Comparison of ENCODE assay signal across 13 cellular contexts in the genomic region with DNA sequence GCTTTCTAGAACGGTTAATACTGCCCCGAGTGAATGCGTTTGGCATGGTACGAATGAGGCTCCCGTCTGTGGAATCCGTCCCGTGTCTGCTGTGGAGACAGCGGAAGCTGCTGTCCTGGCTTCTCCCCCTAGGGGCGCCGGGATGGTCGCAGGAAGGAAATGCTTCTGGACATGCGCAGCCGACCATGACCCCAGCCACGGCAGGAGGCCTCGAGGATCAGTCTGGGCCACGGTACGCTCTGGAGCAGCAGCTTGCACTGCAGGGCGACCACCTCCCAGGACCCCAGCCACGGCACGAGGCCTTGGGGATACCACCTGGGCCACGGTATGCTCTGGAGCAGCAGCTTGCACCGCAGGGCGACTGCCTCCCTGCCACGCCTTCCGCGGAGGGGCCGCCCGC. TPM values are rescaled to one million over a fixed set of nuclear protein-coding genes. Genes with fewer than 3 reads are reported as not detected.
DNase-seq lines count a peak whose midpoint lies in the region; ATAC-seq and TF ChIP-seq lines count a peak whose summit lies in the region.
"Had no signal": no experiment of that assay in that cellular context is flagged by ENCODE, and none has a peak within 500 bp of the region (broad histone marks: within the 10 kb centered on the region; RNA-seq: fewer than 3 reads in every experiment).

No MANE protein-coding gene starts in this region.

- H3K27me3 ChIP-seq in BLaER1 treated with 17β-estradiol and CSF1 and Interleukin-3, amounts not matched to agents 10 nM and 100 nM: no peaks in the 10 kb centered on the region
- no peaks in the 10 kb centered on the region for H3K27me3 ChIP-seq in neural progenitor cell
- H3K27me3 ChIP-seq: neutrophil had no signal

- H3K9me2 ChIP-seq in OCI-LY7 (ENCODE audit: insufficient read depth, low read length): no peaks in the 10 kb centered on the region

- H3K27ac Mint-ChIP-seq in neural progenitor cell: no peak overlapping the region

- 0 out of 2 replicates have a peak, but pooled peaks have one; percentile 13 for TF ChIP-seq CTCF in OCI-LY7 (conservative IDR thresholded peaks at IDR 0.05; ENCODE audit: low read length)
- peak; percentile 8 for TF ChIP-seq CTCF in fibroblast of mammary gland (conservative IDR thresholded peaks at IDR 0.05; ENCODE audit: control insufficient read depth, insufficient read depth, low read depth, low read length)
- peak; percentile 43 for TF ChIP-seq CTCF in neural progenitor cell (IDR thresholded peaks at IDR 0.05)

- H2AFZ ChIP-seq in OCI-LY7 (ENCODE audit: low read length) (no peak overlapping the region), neural progenitor cell (replicated peaks) (no peak overlapping the region)

- H3K9ac ChIP-seq in BLaER1 treated with 17β-estradiol and CSF1 and Interleukin-3, amounts not matched to agents 10 nM and 100 nM: peak overlapping the region in 9 of 11 experiments; percentile 8 to 81 (median 70); a peak in 17 of 22 replicates
- H3K9ac ChIP-seq in neural progenitor cell: no peak overlapping the region

- peaks cover 17 to 44% (median 38%) of the 10 kb centered on the region in 11 experiments; a peak in 21 of 22 replicates for H3K36me3 ChIP-seq in BLaER1 treated with 17β-estradiol and CSF1 and Interleukin-3, amounts not matched to agents 10 nM and 100 nM
- H3K36me3 ChIP-seq in OCI-LY7 (ENCODE audit: insufficient read depth, low read length) (peaks cover 18% of the 10 kb centered on the region; the same call in 1 of the 2 replicates), neural progenitor cell (peaks cover 11% of the 10 kb centered on the region)

- no peaks in the 10 kb centered on the region for H3K9me3 ChIP-seq in BLaER1 treated with 17β-estradiol and CSF1 and Interleukin-3, amounts not matched to agents 10 nM and 100 nM (replicated peaks in 1 of 11)
- no peaks in the 10 kb centered on the region for H3K9me3 ChIP-seq in OCI-LY7 (ENCODE audit: low read length)
- H3K9me3 ChIP-seq in neural progenitor cell (ENCODE audit: low read depth): no peaks in the 10 kb centered on the region
- H3K9me3 ChIP-seq: neutrophil had no signal

- DNase-seq in OCI-LY7 (ENCODE audit: low spot score) (no peak), fibroblast of mammary gland (ENCODE audit: low read depth) (no peak), neural progenitor cell (ENCODE audit: low spot score) (peak; percentile 33), putamen (ENCODE audit: low spot score) (no peak)
- DNase-seq: activated CD4-positive, alpha-beta T cell treated with anti-CD3 and anti-CD28 coated beads, Interleukin-2, amount 50 U/mL, for 48 hours; GOT3; NCI-H1694 treated with DMSO at 0.1 percent for 48 hours; stimulated activated naive CD8-positive, alpha-beta T cell treated with anti-CD3 and anti-CD28 coated beads, Interleukin-15, Interleukin-2, amounts not matched to agents 100 U/mL and 50 U/mL, for 24 hours had no signal

- peak overlapping the region in 10 of 11 experiments; percentile 24 to 88 (median 74); a peak in 18 of 22 replicates for H3K27ac ChIP-seq in BLaER1 treated with 17β-estradiol and CSF1 and Interleukin-3, amounts not matched to agents 10 nM and 100 nM
- H3K27ac ChIP-seq in OCI-LY7 (ENCODE audit: low read depth, low read length, poor library complexity, severe bottlenecking): no peak overlapping the region
- H3K27ac ChIP-seq in neural progenitor cell: no peak overlapping the region
- H3K27ac ChIP-seq: neutrophil had no signal

- H4K20me1 ChIP-seq in BLaER1 treated with 17β-estradiol and CSF1 and Interleukin-3, amounts not matched to agents 10 nM and 100 nM: peaks cover 0 to 64% (median 21%) of the 10 kb centered on the region in 11 experiments; a peak in 16 of 22 replicates
- H4K20me1 ChIP-seq in OCI-LY7 (ENCODE audit: insufficient read depth, low read length) (no peaks in the 10 kb centered on the region), neural progenitor cell (ENCODE audit: low read depth) (peaks cover 7% of the 10 kb centered on the region)

- peak overlapping the region in 5 of 10 experiments; percentile 15 to 52 (median 32); a peak in 9 of 20 replicates for H3K4me3 ChIP-seq in BLaER1 treated with 17β-estradiol and CSF1 and Interleukin-3, amounts not matched to agents 10 nM and 100 nM
- H3K4me3 ChIP-seq in OCI-LY7 (ENCODE audit: low read depth, low read length, poor library complexity, severe bottlenecking) (no peak overlapping the region), fibroblast of mammary gland (ENCODE audit: control insufficient read depth, low read depth, low read length) (no peak overlapping the region), neural progenitor cell (no peak overlapping the region)

- H3K9me3 Mint-ChIP-seq in neural progenitor cell: no peaks in the 10 kb centered on the region

- H3K36me3 Mint-ChIP-seq in neural progenitor cell: peaks cover 7% of the 10 kb centered on the region

- intact Hi-C loops in OCI-LY7 (cut with micrococcal nuclease; ENCODE audit: unreplicated experiment): loop anchor here (5.0 kb wide), 1 partner anchor 158 kb away; no protein-coding TSS in a partner anchor

- H3K4me3 Mint-ChIP-seq in neural progenitor cell: no peak overlapping the region

- CTCF ChIA-PET in OCI-LY7 (lab: Charles Lee; ENCODE audit: unreplicated experiment): no interaction called here

- peaks cover 61 to 100% (median 99%) of the 10 kb centered on the region in 10 experiments for H3K4me1 ChIP-seq in BLaER1 treated with 17β-estradiol and CSF1 and Interleukin-3, amounts not matched to agents 10 nM and 100 nM
- H3K4me1 ChIP-seq in OCI-LY7 (ENCODE audit: insufficient read depth, low read length, poor library complexity, severe bottlenecking) (peaks cover 15% of the 10 kb centered on the region), neural progenitor cell (peaks cover 3% of the 10 kb centered on the region)

- ATAC-seq in HG03457 (IDR thresholded peaks at IDR 0.05; ENCODE audit: unreplicated experiment) (no peak), GM18519 (IDR thresholded peaks at IDR 0.05; ENCODE audit: low FRiP score, unreplicated experiment) (no peak), GM19467 (IDR thresholded peaks at IDR 0.05; ENCODE audit: unreplicated experiment) (no peak)
- ATAC-seq: stimulated activated naive CD8-positive, alpha-beta T cell treated with anti-CD3 and anti-CD28 coated beads, Interleukin-15, Interleukin-2, amounts not matched to agents 100 U/mL and 50 U/mL, for 24 hours had no signal

- no peaks in the 10 kb centered on the region for H3K79me2 ChIP-seq in OCI-LY7 (ENCODE audit: insufficient read depth, low read depth, low read length)
- no peaks in the 10 kb centered on the region for H3K79me2 ChIP-seq in neural progenitor cell (ENCODE audit: low read depth)

- POLR2A ChIA-PET in OCI-LY7 (lab: Charles Lee): interaction anchor here (0.6 to 1.6 kb wide), 2 partner anchors 12 to 24 kb away, joined by 3 to 7 read pairs; no protein-coding TSS in a partner anchor

- peak overlapping the region; percentile 85 to 98 (median 91) for H3K4me2 ChIP-seq in BLaER1 treated with 17β-estradiol and CSF1 and Interleukin-3, amounts not matched to agents 10 nM and 100 nM
- H3K4me2 ChIP-seq in OCI-LY7 (ENCODE audit: low read length): no peak overlapping the region
- no peak overlapping the region for H3K4me2 ChIP-seq in neural progenitor cell

- peaks cover 19% of the 10 kb centered on the region for H3K4me1 Mint-ChIP-seq in neural progenitor cell

- no TSS peak for BruUV-seq in OCI-LY7 (replicated peaks; lab: Mats Ljungman, UMichigan)

- H3K27me3 Mint-ChIP-seq in neural progenitor cell (ENCODE audit: insufficient read depth, low read depth): peaks cover 2% of the 10 kb centered on the region

- H3F3A ChIP-seq in neural progenitor cell (ENCODE audit: low read depth): peaks cover 9% of the 10 kb centered on the region

RNA-seq across cellular contexts. Expression of a gene that starts 59.7 kb away (rescaled TPM):
- 9.5 and 9.8 TPM in 2 replicates for total RNA-seq in OCI-LY7 (2014; rRNA removed; shearing (Covaris generic))
- total RNA-seq in OCI-LY7 (2022) (17.2 and 18.8 TPM in 2 replicates), neural progenitor cell (ENCODE audit: low replicate concordance) (15.9 and 19.2 TPM in 2 replicates)

Comparison
In these comparisons a context has a peak if more than half of its experiments do, and no peak if none do; other contexts are left out.
1. H3K27ac ChIP-seq: peak in BLaER1 treated with 17β-estradiol and CSF1 and Interleukin-3, amounts not matched to agents 10 nM and 100 nM (10 of 11); none in OCI-LY7 (single experiment) and neural progenitor cell (single experiment).
2. H3K4me2 ChIP-seq: peak in BLaER1 treated with 17β-estradiol and CSF1 and Interleukin-3, amounts not matched to agents 10 nM and 100 nM (11 of 11); none in OCI-LY7 (single experiment) and neural progenitor cell (single experiment).
3. Peak in every context shown above with its lines, with median percentiles within 50 percentile points of each other: CTCF ChIP-seq.